Comparison of ENCODE assay signal across 8 cellular contexts in genomic region chr1:37471345-37472231, GRCh38. TPM values are rescaled to one million over a fixed set of nuclear protein-coding genes. Genes with fewer than 3 reads are reported as not detected.
DNase-seq lines count a peak whose midpoint lies in the region; ATAC-seq, FAIRE-seq and TF ChIP-seq lines count a peak whose summit lies in the region.

No MANE protein-coding gene starts in this region.

- peak overlapping the region; percentile 98 for H3K4me3 Mint-ChIP-seq in activated naive CD8-positive, alpha-beta T cell treated with anti-CD3 and anti-CD28 coated beads, Interleukin-2, amount 50 U/mL, for 24 hours

- no peak for TF ChIP-seq CTCF in cardiac muscle cell (IDR thresholded peaks at IDR 0.05; ENCODE audit: low read depth, low read length)
- TF ChIP-seq CTCF in pancreas (IDR thresholded peaks at IDR 0.05) = no peak

- peaks cover 16% of the 10 kb centered on the region for H3K36me3 Mint-ChIP-seq in activated naive CD8-positive, alpha-beta T cell treated with anti-CD3 and anti-CD28 coated beads, Interleukin-2, amount 50 U/mL, for 24 hours (ENCODE audit: low read depth)

- FAIRE-seq in pancreas (lab: Jason Lieb, UNC) = no peak

- H3K9me3 ChIP-seq in BLaER1 treated with 17β-estradiol and CSF1 and Interleukin-3, amounts not matched to agents 10 nM and 100 nM (replicated peaks in 1 of 11) = no peaks in the 10 kb centered on the region
- H3K9me3 ChIP-seq in HUES48 (ENCODE audit: control insufficient read depth, insufficient read depth, low read length) (no peaks in the 10 kb centered on the region), cardiac muscle cell (ENCODE audit: low read depth) (no peaks in the 10 kb centered on the region), pancreas (no peaks in the 10 kb centered on the region)

- no peaks in the 10 kb centered on the region for H3K9me3 Mint-ChIP-seq in activated naive CD8-positive, alpha-beta T cell treated with anti-CD3 and anti-CD28 coated beads, Interleukin-2, amount 50 U/mL, for 24 hours

- no peaks in the 10 kb centered on the region for H3K27me3 Mint-ChIP-seq in activated naive CD8-positive, alpha-beta T cell treated with anti-CD3 and anti-CD28 coated beads, Interleukin-2, amount 50 U/mL, for 24 hours

- peak overlapping the region; percentile 76 for H3K27ac Mint-ChIP-seq in activated naive CD8-positive, alpha-beta T cell treated with anti-CD3 and anti-CD28 coated beads, Interleukin-2, amount 50 U/mL, for 24 hours

- peak overlapping the region in 5 of 11 experiments; percentile 13 to 45 (median 35); a peak in 4 of 22 replicates for H3K27ac ChIP-seq in BLaER1 treated with 17β-estradiol and CSF1 and Interleukin-3, amounts not matched to agents 10 nM and 100 nM
- H3K27ac ChIP-seq in HUES48 (ENCODE audit: low read depth, low read length) = peak overlapping the region; percentile 83
- no peak overlapping the region for H3K27ac ChIP-seq in cardiac muscle cell
- peak overlapping the region; percentile 67 to 93 (median 80) for H3K27ac ChIP-seq in pancreas

- intact Hi-C loops in pancreas (cut with DNase I) = no loop called here

- peaks cover 4 to 15% (median 13%) of the 10 kb centered on the region in 11 experiments; a peak in 20 of 22 replicates for H3K36me3 ChIP-seq in BLaER1 treated with 17β-estradiol and CSF1 and Interleukin-3, amounts not matched to agents 10 nM and 100 nM
- H3K36me3 ChIP-seq in HUES48 (ENCODE audit: control insufficient read depth, insufficient read depth, low read length) (peaks cover 5% of the 10 kb centered on the region), cardiac muscle cell (no peaks in the 10 kb centered on the region), pancreas (no peaks in the 10 kb centered on the region)

- H3K4me2 ChIP-seq in BLaER1 treated with 17β-estradiol and CSF1 and Interleukin-3, amounts not matched to agents 10 nM and 100 nM = peak overlapping the region in 10 of 11 experiments; percentile 22 to 100 (median 99); a peak in 19 of 22 replicates

- H4K20me1 ChIP-seq in BLaER1 treated with 17β-estradiol and CSF1 and Interleukin-3, amounts not matched to agents 10 nM and 100 nM = peaks cover 10 to 19% (median 18%) of the 10 kb centered on the region in 11 experiments; a peak in 18 of 22 replicates

- H3K4me1 ChIP-seq in BLaER1 treated with 17β-estradiol and CSF1 and Interleukin-3, amounts not matched to agents 10 nM and 100 nM = peaks cover 32 to 46% (median 46%) of the 10 kb centered on the region in 10 experiments
- H3K4me1 ChIP-seq in HUES48 (ENCODE audit: control insufficient read depth, insufficient read depth, low read length) = peaks cover 37% of the 10 kb centered on the region
- H3K4me1 ChIP-seq in cardiac muscle cell (ENCODE audit: low read depth) = no peaks in the 10 kb centered on the region
- peaks cover 4 to 19% (median 11%) of the 10 kb centered on the region in 3 donors for H3K4me1 ChIP-seq in pancreas

- peak overlapping the region in 3 of 10 experiments; percentile 3 to 34 (median 19); a peak in 1 of 20 replicates for H3K4me3 ChIP-seq in BLaER1 treated with 17β-estradiol and CSF1 and Interleukin-3, amounts not matched to agents 10 nM and 100 nM
- H3K4me3 ChIP-seq in HUES48 (ENCODE audit: low read depth, low read length) (peak overlapping the region; percentile 19; the same call in 1 of the 2 replicates), cardiac muscle cell (no peak overlapping the region), pancreas (peak overlapping the region in 2 of 4 donors; percentile 15 to 22)

- H3K27me3 ChIP-seq in BLaER1 treated with 17β-estradiol and CSF1 and Interleukin-3, amounts not matched to agents 10 nM and 100 nM = peaks cover 0 to 5% (median 0%) of the 10 kb centered on the region in 11 experiments; a peak in 2 of 22 replicates
- peaks cover 22% of the 10 kb centered on the region for H3K27me3 ChIP-seq in HUES48 (ENCODE audit: control insufficient read depth, insufficient read depth, low read length)
- H3K27me3 ChIP-seq in cardiac muscle cell = peaks cover 19% of the 10 kb centered on the region
- H3K27me3 ChIP-seq in pancreas = no peaks in the 10 kb centered on the region

- H3K4me1 Mint-ChIP-seq in activated naive CD8-positive, alpha-beta T cell treated with anti-CD3 and anti-CD28 coated beads, Interleukin-2, amount 50 U/mL, for 24 hours = peaks cover 41% of the 10 kb centered on the region

- ATAC-seq in activated naive CD8-positive, alpha-beta T cell treated with anti-CD3 and anti-CD28 coated beads, Interleukin-2, amount 50 U/mL, for 24 hours = no peak
- ATAC-seq in pancreas = peak; percentile 53 to 73 (median 59)
- no peak for ATAC-seq in HG03280 (IDR thresholded peaks at IDR 0.05; ENCODE audit: unreplicated experiment)
- ATAC-seq in HG03135 (IDR thresholded peaks at IDR 0.05; ENCODE audit: unreplicated experiment) = no peak

- 22 to 23% methylated on average over 13 of the region's 13 CpGs for WGBS in pancreas, 2 donors

- DNase-seq in activated naive CD8-positive, alpha-beta T cell treated with anti-CD3 and anti-CD28 coated beads, Interleukin-2, amount 50 U/mL, for 24 hours = no peak
- DNase-seq in cardiac muscle cell (ENCODE audit: low read depth in 1 of 2, low spot score in 1 of 2) (peak; percentile 36 to 90), pancreas (peak in 5 of 6 donors; percentile 69 to 83 (median 78)), KG1 (lab: John Stamatoyannopoulos, UW) (no peak)

- H3K9ac ChIP-seq in BLaER1 treated with 17β-estradiol and CSF1 and Interleukin-3, amounts not matched to agents 10 nM and 100 nM = peak overlapping the region in 4 of 11 experiments; percentile 7 to 50 (median 42); a peak in 3 of 22 replicates
- H3K9ac ChIP-seq in HUES48 (ENCODE audit: low read depth, low read length) = no peak overlapping the region

RNA-seq across cellular contexts. Expression of gene ZC3H12A, which starts 2.8 kb away (rescaled TPM):
- total RNA-seq in cardiac muscle cell (8.8 and 14.0 TPM in 2 replicates), pancreas (10 to 100 TPM in 2 of 6 donors, 1 to 10 TPM in 4; 4.1 to 10.5 (median 9.3) TPM)
- polyA plus RNA-seq in cardiac muscle cell (5.2 and 10.1 TPM in 2 replicates), pancreas (10 to 100 TPM; 11.4 to 13.1 TPM)

RNA-seq across cellular contexts. Expression of gene MEAF6, which starts 43.0 kb away (rescaled TPM):
- total RNA-seq in cardiac muscle cell = 138 and 157 TPM in 2 replicates
- 68.2 and 77.0 TPM in 2 replicates for polyA plus RNA-seq in cardiac muscle cell
- total RNA-seq in pancreas = 10 to 100 TPM; 26.1 to 39.7 (median 27.6) TPM
- 10 to 100 TPM; 32.7 to 59.8 TPM for polyA plus RNA-seq in pancreas

Comparison
In these comparisons a context has a peak if more than half of its experiments do, and no peak if none do; other contexts are left out.
1. ATAC-seq: peak in pancreas (4 of 4); none in activated naive CD8-positive, alpha-beta T cell treated with anti-CD3 and anti-CD28 coated beads, Interleukin-2, amount 50 U/mL, for 24 hours (single experiment), HG03280 (single experiment) and HG03135 (single experiment).
2. DNase-seq: peak in cardiac muscle cell (2 of 2) and pancreas (5 of 6); none in activated naive CD8-positive, alpha-beta T cell treated with anti-CD3 and anti-CD28 coated beads, Interleukin-2, amount 50 U/mL, for 24 hours (single experiment) and KG1 (single experiment).